Comparison of ENCODE assay signal across 17 cellular contexts in the genomic region with DNA sequence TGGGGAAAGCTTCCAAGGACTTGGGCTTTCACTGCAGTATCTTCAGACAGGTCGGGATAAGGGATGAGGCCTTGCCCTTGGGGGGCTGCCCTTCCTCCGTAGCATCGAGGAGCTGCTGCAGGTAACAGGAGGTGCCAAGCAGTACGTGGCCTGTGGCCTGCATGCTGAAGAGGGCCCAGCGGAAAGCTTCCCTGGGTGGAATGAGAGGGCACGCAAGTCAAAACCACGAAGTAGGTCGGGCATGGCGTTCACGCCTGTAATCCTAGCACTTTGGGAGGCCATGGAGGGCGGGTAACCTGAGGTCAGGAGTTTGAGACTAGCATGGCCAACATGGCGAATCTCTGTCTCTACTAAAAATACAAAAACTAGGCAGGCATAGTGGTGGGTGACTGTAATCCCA. TPM values are rescaled to one million over a fixed set of nuclear protein-coding genes. Genes with fewer than 3 reads are reported as not detected.
A peak's percentile ranks its signal among the peaks of the same experiment; 100 is the strongest.
DNase-seq lines count a peak whose midpoint lies in the region; TF ChIP-seq lines count a peak whose summit lies in the region.
"Had no signal": no experiment of that assay in that cellular context is flagged by ENCODE, and none has a peak within 500 bp of the region (broad histone marks: within the 10 kb centered on the region; RNA-seq: fewer than 3 reads in every experiment).

No MANE protein-coding gene starts in this region.

- TF ChIP-seq CTCF in breast epithelium (IDR thresholded peaks at IDR 0.05): no peak
- no peak for TF ChIP-seq CTCF in stomach (IDR thresholded peaks at IDR 0.05)

- intact Hi-C loops in breast epithelium (cut with DNase I; ENCODE audit: low total_unique reads): no loop called here
- intact Hi-C loops in stomach (cut with DNase I; ENCODE audit: low total_unique reads): no loop called here

- H3K4me3 ChIP-seq in breast epithelium (no peak overlapping the region), muscle layer of colon (ENCODE audit: low read depth in 1 of 2, low read length in 2 of 2) (no peak overlapping the region), stomach (no peak overlapping the region)
- H3K4me3 ChIP-seq: SJCRH30 had no signal

- no peaks in the 10 kb centered on the region for H3K27me3 ChIP-seq in breast epithelium
- no peaks in the 10 kb centered on the region for H3K27me3 ChIP-seq in muscle layer of colon (ENCODE audit: control insufficient read depth in 1 of 2, insufficient read depth in 2 of 2, low read length in 2 of 2)
- H3K27me3 ChIP-seq in stomach: no peaks in the 10 kb centered on the region
- H3K27me3 ChIP-seq: SJCRH30 had no signal

- H3K4me1 ChIP-seq in breast epithelium (peaks cover 5 to 13% of the 10 kb centered on the region in 2 donors), muscle layer of colon (ENCODE audit: insufficient read depth, low read length) (peaks cover 41% of the 10 kb centered on the region), stomach (peaks cover 14 to 43% (median 23%) of the 10 kb centered on the region in 4 donors)

- no peaks in the 10 kb centered on the region for H3K36me3 ChIP-seq in breast epithelium
- H3K36me3 ChIP-seq in muscle layer of colon (ENCODE audit: insufficient read depth, low read length): no peaks in the 10 kb centered on the region
- no peaks in the 10 kb centered on the region for H3K36me3 ChIP-seq in stomach
- H3K36me3 ChIP-seq: SJCRH30 had no signal

- TF ChIP-seq EP300 in stomach (IDR thresholded peaks at IDR 0.05): no peak

- WGBS in stomach, 5 donors: 87 to 94% (median 88%) methylated on average over 12 of the region's 12 CpGs

- DNase-seq in breast epithelium (ENCODE audit: low spot score in 2 of 2): peak in 1 of 2 donors; percentile 33
- DNase-seq in stomach: no peak
- DNase-seq in cerebellar nuclear complex (lab: John Stamatoyannopoulos, UW): no peak
- no peak for DNase-seq in GF-D8 (lab: John Stamatoyannopoulos, UW)
- no peak for DNase-seq in HEK293T (ENCODE audit: extremely low spot score)
- no peak for DNase-seq in H4 (ENCODE audit: low spot score)
- DNase-seq: CD4-positive, CD25-positive, alpha-beta regulatory T cell; DMS53; KG1; NCI-H1436; NCI-H2029; NCI-H2171; NCI-H69; OCI-M1; SJCRH30 had no signal

- H3K9ac ChIP-seq in muscle layer of colon (ENCODE audit: low read length): no peak overlapping the region

- H3K9me3 ChIP-seq in breast epithelium (no peaks in the 10 kb centered on the region), muscle layer of colon (ENCODE audit: low read length) (no peaks in the 10 kb centered on the region), stomach (no peaks in the 10 kb centered on the region)
- H3K9me3 ChIP-seq: SJCRH30 had no signal

- TF ChIP-seq POLR2A in breast epithelium (IDR thresholded peaks at IDR 0.05): no peak
- no peak for TF ChIP-seq POLR2A in stomach (IDR thresholded peaks at IDR 0.05)

- POLR2A ChIA-PET in HEK293T (lab: Yijun Ruan, JAX): no interaction called here

- H3K27ac ChIP-seq in breast epithelium: peak overlapping the region; percentile 90 to 93
- peak overlapping the region; percentile 88 for H3K27ac ChIP-seq in muscle layer of colon (ENCODE audit: low read depth, low read length)
- peak overlapping the region in 4 of 5 donors; percentile 2 to 86 (median 19) for H3K27ac ChIP-seq in stomach
- H3K27ac ChIP-seq: SJCRH30 had no signal

- CTCF ChIA-PET in HEK293T (lab: Yijun Ruan, JAX): no interaction called here

TF ChIP-seq in HEK293T, 16 proteins besides CTCF, POLR2A, EP300 and RAD21:
- TF ChIP-seq TARDBP (IDR thresholded peaks at IDR 0.05) (no peak), FOXM1 (IDR thresholded peaks at IDR 0.05; ENCODE audit: borderline replicate concordance) (no peak), BHLHE40 (IDR thresholded peaks at IDR 0.05; ENCODE audit: borderline replicate concordance) (no peak), ZNF384 (IDR thresholded peaks at IDR 0.05) (no peak), NFRKB (IDR thresholded peaks at IDR 0.05) (no peak), L3MBTL2 (conservative IDR thresholded peaks at IDR 0.05) (no peak), HDGF (IDR thresholded peaks at IDR 0.05; ENCODE audit: borderline replicate concordance) (no peak), SUZ12 (IDR thresholded peaks at IDR 0.05) (no peak), FOXK2 (IDR thresholded peaks at IDR 0.05) (no peak), ARNT (IDR thresholded peaks at IDR 0.05) (no peak), FOXA1 (IDR thresholded peaks at IDR 0.05) (no peak), CTBP1 (IDR thresholded peaks at IDR 0.05; ENCODE audit: borderline replicate concordance) (no peak), SP1 (IDR thresholded peaks at IDR 0.05) (no peak), ELF4 (IDR thresholded peaks at IDR 0.05) (no peak)
- TF ChIP-seq, protein P1, sequence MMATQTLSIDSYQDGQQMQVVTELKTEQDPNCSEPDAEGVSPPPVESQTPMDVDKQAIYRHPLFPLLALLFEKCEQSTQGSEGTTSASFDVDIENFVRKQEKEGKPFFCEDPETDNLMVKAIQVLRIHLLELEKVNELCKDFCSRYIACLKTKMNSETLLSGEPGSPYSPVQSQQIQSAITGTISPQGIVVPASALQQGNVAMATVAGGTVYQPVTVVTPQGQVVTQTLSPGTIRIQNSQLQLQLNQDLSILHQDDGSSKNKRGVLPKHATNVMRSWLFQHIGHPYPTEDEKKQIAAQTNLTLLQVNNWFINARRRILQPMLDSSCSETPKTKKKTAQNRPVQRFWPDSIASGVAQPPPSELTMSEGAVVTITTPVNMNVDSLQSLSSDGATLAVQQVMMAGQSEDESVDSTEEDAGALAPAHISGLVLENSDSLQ (IDR thresholded peaks at IDR 0.05): no peak

RNA-seq across cellular contexts. Expression of gene CIDEC, which starts 12.9 kb away (rescaled TPM):
- total RNA-seq in breast epithelium: 1,000 to 10,000 TPM in 1 of 3 donors, 100 to 1,000 TPM in 1, 10 to 100 TPM in 1; 92.3 to 1,697 (median 153) TPM
- total RNA-seq in stomach: 1 to 10 TPM in 3 of 5 donors, not detected in 2; 1.5 to 3.3 (median 2.3) TPM
- polyA plus RNA-seq in stomach: 10 to 100 TPM in 1 of 3 donors, 1 to 10 TPM in 1, under 1 TPM in 1; 0.63 to 21.4 (median 1.7) TPM
- not detected in 2 replicates for total RNA-seq in H4 (2014; rRNA removed; shearing (Covaris generic))
- total RNA-seq: CD4-positive, CD25-positive, alpha-beta regulatory T cell; RPMI7951; SJCRH30 had no signal
- polyA plus RNA-seq: CD4-positive, CD25-positive, alpha-beta regulatory T cell had no signal

RNA-seq across cellular contexts. Expression of gene RPUSD3, which starts 23.3 kb away (rescaled TPM):
- total RNA-seq in breast epithelium (10 to 100 TPM; 33.4 to 41.3 (median 38.3) TPM), stomach (10 to 100 TPM in 4 of 5 donors, 1 to 10 TPM in 1; 6.4 to 62.9 (median 19.3) TPM)
- polyA plus RNA-seq in stomach: 10 to 100 TPM; 28.0 to 30.9 (median 30.5) TPM
- 33.7 and 44.5 TPM in 2 replicates for total RNA-seq in H4 (2014; rRNA removed; shearing (Covaris generic))

RNA-seq across cellular contexts. Expression of gene JAGN1, which starts 23.3 kb away (rescaled TPM):
- 10 to 100 TPM; 34.1 to 73.1 (median 56.5) TPM for total RNA-seq in breast epithelium
- total RNA-seq in stomach: 10 to 100 TPM in 3 of 5 donors, 1 to 10 TPM in 1, not detected in 1; 9.4 to 28.4 (median 20.7) TPM
- 10 to 100 TPM; 26.5 to 56.6 (median 37.7) TPM for polyA plus RNA-seq in stomach
- 35.7 and 46.1 TPM in 2 replicates for total RNA-seq in H4 (2014; rRNA removed; shearing (Covaris generic))

RNA-seq across cellular contexts. Expression of gene IL17RE, which starts 35.5 kb away (rescaled TPM):
- total RNA-seq in breast epithelium (10 to 100 TPM; 11.5 to 22.0 (median 11.7) TPM), stomach (100 to 1,000 TPM in 2 of 5 donors, 10 to 100 TPM in 3; 11.4 to 301 (median 60.1) TPM)
- polyA plus RNA-seq in stomach: 10 to 100 TPM; 10.3 to 22.0 (median 13.0) TPM
- not detected in 2 replicates for total RNA-seq in H4 (2014; rRNA removed; shearing (Covaris generic))
- total RNA-seq: RPMI7951 had no signal

RNA-seq across cellular contexts. Expression of gene IL17RC, which starts 49.8 kb away (rescaled TPM):
- total RNA-seq in breast epithelium (100 to 1,000 TPM in 1 of 3 donors, 10 to 100 TPM in 2; 59.6 to 119 (median 90.6) TPM), stomach (100 to 1,000 TPM in 3 of 5 donors, 10 to 100 TPM in 2; 20.1 to 284 (median 111) TPM)
- 10 to 100 TPM; 24.2 to 40.6 (median 25.5) TPM for polyA plus RNA-seq in stomach
- total RNA-seq in H4 (2014; rRNA removed; shearing (Covaris generic)): 23.0 and 32.4 TPM in 2 replicates

Comparison
In these comparisons a context has a peak if more than half of its experiments do, and no peak if none do; other contexts are left out.
1. H3K27ac ChIP-seq: peak in every context shown above with its lines; median percentile 92 in breast epithelium; 88 in muscle layer of colon; 19 in stomach.
2. RNA of gene CIDEC, which starts 12.9 kb away (total RNA-seq): 92.3 to 1,697 TPM in breast epithelium; 1.5 to 3.3 TPM in stomach and not detected in H4; every median in the first group is over 10 times any median in the second.